In genomic region chr6:53363341-53364079, GRCh38 we compare ENCODE assay signal across 23 cellular contexts. TPM values are rescaled to one million over a fixed set of nuclear protein-coding genes. Genes with fewer than 3 reads are reported as not detected.
DNase-seq lines count a peak whose midpoint lies in the region; ATAC-seq and TF ChIP-seq lines count a peak whose summit lies in the region.
"Had no signal": no experiment of that assay in that cellular context is flagged by ENCODE, and none has a peak within 500 bp of the region (broad histone marks: within the 10 kb centered on the region; RNA-seq: fewer than 3 reads in every experiment).

No MANE protein-coding gene starts in this region.

- TF ChIP-seq CTCF in DND-41 (IDR thresholded peaks at IDR 0.05; ENCODE audit: borderline replicate concordance, extremely low read depth, low read length, poor library complexity, severe bottlenecking), result no peak
- no peak for TF ChIP-seq CTCF in glutamatergic neuron (IDR thresholded peaks at IDR 0.05; ENCODE audit: partially characterized antibody, unreplicated experiment)
- TF ChIP-seq CTCF in WTC11 (IDR thresholded peaks at IDR 0.05), result no peak

- H3K14ac ChIP-seq in mesenchymal stem cell (ENCODE audit: low read length in 2 of 2), result no peak overlapping the region

- ATAC-seq in DND-41 (ENCODE audit: insufficient read depth, low read depth), result no peak
- no peak for ATAC-seq in GM19023 (IDR thresholded peaks at IDR 0.05; ENCODE audit: unreplicated experiment)
- no peak for ATAC-seq in WTC11
- no peak for ATAC-seq in HG03139 (IDR thresholded peaks at IDR 0.05; ENCODE audit: unreplicated experiment)
- ATAC-seq: A549; CD8-positive, alpha-beta T cell; GM12878 had no signal

- no peak overlapping the region for H3K4me3 ChIP-seq in BLaER1
- no peak overlapping the region for H3K4me3 ChIP-seq in DND-41 (ENCODE audit: low read depth in 1 of 2, low read length in 2 of 2)
- no peak overlapping the region for H3K4me3 ChIP-seq in mesenchymal stem cell (ENCODE audit: insufficient read depth in 1 of 2, low read depth in 1 of 2, low read length in 2 of 2)
- H3K4me3 ChIP-seq: A549, GM12878, HAP-1 had no signal

- peaks cover 5% of the 10 kb centered on the region; the same call in 1 of the 2 replicates for H3K36me3 ChIP-seq in BLaER1
- no peaks in the 10 kb centered on the region for H3K36me3 ChIP-seq in DND-41 (ENCODE audit: insufficient read depth, low read length)
- H3K36me3 ChIP-seq in mesenchymal stem cell (ENCODE audit: control insufficient read depth in 1 of 2, insufficient read depth in 2 of 2, low read depth in 1 of 2, low read length in 2 of 2), result peaks cover 0 to 3% of the 10 kb centered on the region in 2 experiments
- H3K36me3 ChIP-seq: BE2C, HAP-1 had no signal

- CTCF ChIA-PET in WTC11 (lab: Charles Lee), result interaction anchor here (1.3 kb wide), 1 partner anchor 365 kb away, joined by 3 read pairs; no protein-coding TSS in a partner anchor

- peak overlapping the region in 1 of 2 experiments; percentile 83 for H2BK12ac ChIP-seq in mesenchymal stem cell (ENCODE audit: low read length in 2 of 2)

- H3K36me3 Mint-ChIP-seq in glutamatergic neuron (ENCODE audit: unreplicated experiment) (peaks cover 6% of the 10 kb centered on the region), WTC11 (peaks cover 14% of the 10 kb centered on the region; the same call in 1 of the 2 replicates)
- H3K36me3 Mint-ChIP-seq: CD8-positive, alpha-beta T cell had no signal

- H3K79me2 ChIP-seq in DND-41 (ENCODE audit: insufficient read depth, low read length), result peaks cover 8% of the 10 kb centered on the region

- no peak overlapping the region; the same call in 1 of the 2 replicates for H3K4me2 ChIP-seq in BLaER1
- H3K4me2 ChIP-seq in DND-41 (ENCODE audit: insufficient read depth, low read length), result no peak overlapping the region
- no peak overlapping the region for H3K4me2 ChIP-seq in mesenchymal stem cell (ENCODE audit: low read length, poor library complexity, severe bottlenecking)
- H3K4me2 ChIP-seq: A549 had no signal

- H2BK120ac ChIP-seq in mesenchymal stem cell (ENCODE audit: low read depth, low read length), result no peak overlapping the region

- H3K27me3 ChIP-seq in BLaER1 (no peaks in the 10 kb centered on the region), DND-41 (ENCODE audit: insufficient read depth, low read length, poor library complexity) (no peaks in the 10 kb centered on the region), mesenchymal stem cell (ENCODE audit: control insufficient read depth in 1 of 2, insufficient read depth in 1 of 2, low read length in 2 of 2) (no peaks in the 10 kb centered on the region)
- H3K27me3 ChIP-seq: BE2C had no signal

- H3K27ac ChIP-seq in BLaER1, result peak overlapping the region; percentile 50; the same call in 1 of the 2 replicates
- peak overlapping the region; percentile 99 for H3K27ac ChIP-seq in DND-41 (ENCODE audit: low read length)
- H3K27ac ChIP-seq in mesenchymal stem cell (ENCODE audit: low read length, poor library complexity, severe bottlenecking), result no peak overlapping the region
- H3K27ac ChIP-seq: A549 had no signal

- DNase-seq in DND-41, result no peak
- DNase-seq in glutamatergic neuron, result peak; percentile 17
- no peak for DNase-seq in mesenchymal stem cell
- no peak for DNase-seq in kidney tubule cell (ENCODE audit: low spot score)
- no peak for DNase-seq in WTC11 (ENCODE audit: low spot score)
- DNase-seq: 8988T; ACHN; AML-193; BE2C; C1 segment of cervical spinal cord; Caco-2; CD8-positive, alpha-beta T cell; DMS153; EL; GDM1; GOT3; HFFc6 had no signal

- H3K9me3 ChIP-seq in BLaER1, result peaks cover 34% of the 10 kb centered on the region
- H3K9me3 ChIP-seq in DND-41 (ENCODE audit: insufficient read depth, low read length, severe bottlenecking), result no peaks in the 10 kb centered on the region
- H3K9me3 ChIP-seq in mesenchymal stem cell (ENCODE audit: control insufficient read depth, low read length), result no peaks in the 10 kb centered on the region
- H3K9me3 ChIP-seq: A549, BE2C, Caco-2, HAP-1 had no signal

- H3K79me1 ChIP-seq in mesenchymal stem cell (replicated peaks; ENCODE audit: low read length, poor library complexity, severe bottlenecking), result no peaks in the 10 kb centered on the region

- no peak overlapping the region for H3K18ac ChIP-seq in mesenchymal stem cell (ENCODE audit: low read depth in 1 of 2, low read length in 2 of 2)

- peaks cover 10% of the 10 kb centered on the region for H3K4me1 Mint-ChIP-seq in glutamatergic neuron (ENCODE audit: low read depth, unreplicated experiment)
- H3K4me1 Mint-ChIP-seq in WTC11, result peaks cover 16% of the 10 kb centered on the region

- H4K8ac ChIP-seq in mesenchymal stem cell (ENCODE audit: low read length), result no peak overlapping the region

- H3K9ac ChIP-seq in BLaER1, result no peak overlapping the region
- no peak overlapping the region for H3K9ac ChIP-seq in DND-41 (ENCODE audit: low read depth, low read length)
- no peak overlapping the region for H3K9ac ChIP-seq in mesenchymal stem cell (ENCODE audit: low read length)

- 97% methylated on average over 36 of the region's 37 CpGs for WGBS in mesenchymal stem cell

- H3K27me3 Mint-ChIP-seq in glutamatergic neuron (ENCODE audit: unreplicated experiment) (peaks cover 6% of the 10 kb centered on the region), WTC11 (ENCODE audit: low read depth) (peaks cover under 1% of the 10 kb centered on the region; the same call in 1 of the 2 replicates)

- H2BK5ac ChIP-seq in mesenchymal stem cell (ENCODE audit: low read depth, low read length, poor library complexity, severe bottlenecking), result peak overlapping the region; percentile 22

- no peak overlapping the region for H3K4me3 Mint-ChIP-seq in glutamatergic neuron (ENCODE audit: unreplicated experiment)
- H3K4me3 Mint-ChIP-seq in WTC11, result no peak overlapping the region
- H3K4me3 Mint-ChIP-seq: CD8-positive, alpha-beta T cell; HFFc6 had no signal

- H4K20me1 ChIP-seq in BLaER1 (no peaks in the 10 kb centered on the region), DND-41 (ENCODE audit: insufficient read depth, low read length) (no peaks in the 10 kb centered on the region)

- peaks cover 41% of the 10 kb centered on the region for H3K4me1 ChIP-seq in BLaER1
- H3K4me1 ChIP-seq in DND-41 (ENCODE audit: insufficient read depth, low read length), result peaks cover 48% of the 10 kb centered on the region
- H3K4me1 ChIP-seq in mesenchymal stem cell (ENCODE audit: control insufficient read depth, insufficient read depth, low read depth, low read length), result peaks cover 10% of the 10 kb centered on the region

- H2AK5ac ChIP-seq in mesenchymal stem cell (ENCODE audit: low read length, severe bottlenecking), result no peak overlapping the region

- H2BK15ac ChIP-seq in mesenchymal stem cell (ENCODE audit: low read depth, poor library complexity, severe bottlenecking), result no peak overlapping the region

- H4K91ac ChIP-seq in mesenchymal stem cell (ENCODE audit: low read length), result peak overlapping the region; percentile 34

- peaks cover 13% of the 10 kb centered on the region for H3K9me3 Mint-ChIP-seq in glutamatergic neuron (ENCODE audit: unreplicated experiment)
- peaks cover 41% of the 10 kb centered on the region for H3K9me3 Mint-ChIP-seq in WTC11
- H3K9me3 Mint-ChIP-seq: HFFc6 had no signal

- H3K27ac Mint-ChIP-seq in glutamatergic neuron (ENCODE audit: unreplicated experiment) (no peak overlapping the region), WTC11 (no peak overlapping the region)
- H3K27ac Mint-ChIP-seq: CD8-positive, alpha-beta T cell; HFFc6 had no signal

- H3K4ac ChIP-seq in mesenchymal stem cell (ENCODE audit: low read depth in 1 of 2, low read length in 2 of 2), result no peak overlapping the region

- POLR2A ChIA-PET in WTC11 (lab: Charles Lee), result no interaction called here

- no peak overlapping the region for H3K23ac ChIP-seq in mesenchymal stem cell (ENCODE audit: low read length in 2 of 2)

- H2AFZ ChIP-seq in DND-41 (ENCODE audit: low read depth, low read length) (no peak overlapping the region), mesenchymal stem cell (ENCODE audit: low read depth, low read length) (no peak overlapping the region)

TF ChIP-seq in WTC11, 78 proteins besides CTCF, POLR2A, EP300 and RAD21:
- no peak for TF ChIP-seq GRHL2 (CRISPR knock-in tag; IDR thresholded peaks at IDR 0.05; ENCODE audit: insufficient replicate concordance, severe bottlenecking)
- TF ChIP-seq KAT7 (CRISPR knock-in tag; IDR thresholded peaks at IDR 0.05; ENCODE audit: borderline replicate concordance), result no peak

RNA-seq across cellular contexts. Expression of gene ELOVL5, which starts 14.8 kb away (rescaled TPM):
- 97.2 TPM for total RNA-seq in glutamatergic neuron (ENCODE audit: unreplicated experiment)
- polyA plus RNA-seq in mesenchymal stem cell (2013, experiment 1 of 2), result 112 TPM
- polyA plus RNA-seq in mesenchymal stem cell (2013, experiment 2 of 2), result 114 TPM
- 122 to 139 TPM (median 137 TPM) in 3 replicates for total RNA-seq in WTC11 (2021)
